ENCODE assay signal across 1 cellular context in the genomic region with DNA sequence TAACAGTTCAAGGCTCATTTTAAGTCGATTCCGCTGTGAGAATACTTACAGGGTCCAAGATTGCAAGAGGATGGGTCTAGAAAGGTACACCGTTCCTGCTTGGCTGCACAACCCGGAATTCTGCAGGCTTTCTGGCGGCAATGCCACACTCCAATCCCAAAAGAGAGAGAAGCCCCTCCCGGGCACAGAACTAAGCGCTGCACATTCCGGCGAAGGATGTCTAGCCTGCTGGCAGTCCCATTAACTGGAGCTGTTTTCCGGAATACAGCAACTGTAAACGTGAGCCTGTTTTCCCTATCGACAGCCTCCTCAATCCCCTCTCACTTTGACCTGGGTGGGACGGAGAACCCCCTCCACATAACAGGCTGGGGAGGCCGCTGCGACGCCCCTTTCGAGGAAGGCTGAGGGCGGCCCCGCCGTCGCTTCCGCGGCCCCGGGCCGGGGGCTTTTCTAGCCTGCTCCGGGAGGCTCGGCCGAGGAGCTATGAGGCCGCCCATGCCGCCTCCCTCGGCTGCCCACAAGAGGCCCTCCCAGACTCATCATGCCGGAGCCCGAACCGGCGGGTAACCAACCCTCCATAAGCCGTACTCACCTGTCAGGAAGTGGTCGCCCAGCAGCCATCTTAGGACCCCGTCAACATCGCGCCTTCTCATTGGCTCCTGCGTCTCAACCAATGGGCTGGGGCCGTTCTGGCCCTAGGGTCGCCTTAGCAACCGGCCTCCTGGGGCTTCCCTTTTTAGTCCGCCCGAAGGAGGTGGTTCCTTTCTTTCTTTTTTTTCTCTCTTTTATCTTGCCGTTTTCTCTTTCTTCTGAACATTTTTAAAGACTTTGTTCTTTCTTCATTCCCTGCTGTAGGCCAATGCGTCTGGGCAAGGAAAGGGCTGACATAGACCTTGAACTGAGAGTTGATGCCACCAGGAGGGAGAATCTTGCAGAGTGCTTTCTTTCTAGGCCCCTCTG.
TF ChIP-seq lines count a peak whose summit lies in the region.

A gene (minus strand): TSS at position 647 of the 960 bp plus-strand sequence. CDS start 5,909 bp downstream, outside the sequence.

TF ChIP-seq in HepG2, 621 proteins besides CTCF, POLR2A, EP300 and RAD21 (continued from another document and continues in another):
- TF ChIP-seq GABPA (IDR thresholded peaks at IDR 0.05; ENCODE audit: low read depth, low read length) (no peak), GABPA (CRISPR knock-in tag; IDR thresholded peaks at IDR 0.05; ENCODE audit: low read depth) (peak; percentile 75), ZNF670 (CRISPR knock-in tag; IDR thresholded peaks at IDR 0.05; ENCODE audit: borderline replicate concordance) (no peak), ZNF878 (CRISPR knock-in tag; IDR thresholded peaks at IDR 0.05) (no peak), RBAK (CRISPR knock-in tag; IDR thresholded peaks at IDR 0.05) (no peak), ZNF205 (CRISPR knock-in tag; IDR thresholded peaks at IDR 0.05) (no peak), TOE1 (CRISPR knock-in tag; IDR thresholded peaks at IDR 0.05) (no peak), MYNN (CRISPR knock-in tag; IDR thresholded peaks at IDR 0.05; ENCODE audit: low read depth) (no peak), ZNF44 (CRISPR knock-in tag; IDR thresholded peaks at IDR 0.05) (no peak), ZNF616 (CRISPR knock-in tag; IDR thresholded peaks at IDR 0.05; ENCODE audit: low read depth) (no peak), ZNF446 (CRISPR knock-in tag; IDR thresholded peaks at IDR 0.05) (no peak), HNRNPLL (IDR thresholded peaks at IDR 0.05; ENCODE audit: low read depth, low read length, poor library complexity, severe bottlenecking) (peak; percentile 35), IRF2 (CRISPR knock-in tag; IDR thresholded peaks at IDR 0.05) (peak; percentile 44), KDM4B (CRISPR knock-in tag; IDR thresholded peaks at IDR 0.05) (peak; percentile 58; the same call in 1 of the 2 replicates), KLF6 (CRISPR knock-in tag; IDR thresholded peaks at IDR 0.05) (0 out of 2 replicates have a peak, but pooled peaks have one; percentile 32)
- TF ChIP-seq, protein P1, sequence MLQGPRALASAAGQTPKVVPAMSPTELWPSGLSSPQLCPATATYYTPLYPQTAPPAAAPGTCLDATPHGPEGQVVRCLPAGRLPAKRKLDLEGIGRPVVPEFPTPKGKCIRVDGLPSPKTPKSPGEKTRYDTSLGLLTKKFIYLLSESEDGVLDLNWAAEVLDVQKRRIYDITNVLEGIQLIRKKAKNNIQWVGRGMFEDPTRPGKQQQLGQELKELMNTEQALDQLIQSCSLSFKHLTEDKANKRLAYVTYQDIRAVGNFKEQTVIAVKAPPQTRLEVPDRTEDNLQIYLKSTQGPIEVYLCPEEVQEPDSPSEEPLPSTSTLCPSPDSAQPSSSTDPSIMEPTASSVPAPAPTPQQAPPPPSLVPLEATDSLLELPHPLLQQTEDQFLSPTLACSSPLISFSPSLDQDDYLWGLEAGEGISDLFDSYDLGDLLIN (CRISPR knock-in tag; IDR thresholded peaks at IDR 0.05; ENCODE audit: borderline replicate concordance), result no peak
- TF ChIP-seq, protein P2, sequence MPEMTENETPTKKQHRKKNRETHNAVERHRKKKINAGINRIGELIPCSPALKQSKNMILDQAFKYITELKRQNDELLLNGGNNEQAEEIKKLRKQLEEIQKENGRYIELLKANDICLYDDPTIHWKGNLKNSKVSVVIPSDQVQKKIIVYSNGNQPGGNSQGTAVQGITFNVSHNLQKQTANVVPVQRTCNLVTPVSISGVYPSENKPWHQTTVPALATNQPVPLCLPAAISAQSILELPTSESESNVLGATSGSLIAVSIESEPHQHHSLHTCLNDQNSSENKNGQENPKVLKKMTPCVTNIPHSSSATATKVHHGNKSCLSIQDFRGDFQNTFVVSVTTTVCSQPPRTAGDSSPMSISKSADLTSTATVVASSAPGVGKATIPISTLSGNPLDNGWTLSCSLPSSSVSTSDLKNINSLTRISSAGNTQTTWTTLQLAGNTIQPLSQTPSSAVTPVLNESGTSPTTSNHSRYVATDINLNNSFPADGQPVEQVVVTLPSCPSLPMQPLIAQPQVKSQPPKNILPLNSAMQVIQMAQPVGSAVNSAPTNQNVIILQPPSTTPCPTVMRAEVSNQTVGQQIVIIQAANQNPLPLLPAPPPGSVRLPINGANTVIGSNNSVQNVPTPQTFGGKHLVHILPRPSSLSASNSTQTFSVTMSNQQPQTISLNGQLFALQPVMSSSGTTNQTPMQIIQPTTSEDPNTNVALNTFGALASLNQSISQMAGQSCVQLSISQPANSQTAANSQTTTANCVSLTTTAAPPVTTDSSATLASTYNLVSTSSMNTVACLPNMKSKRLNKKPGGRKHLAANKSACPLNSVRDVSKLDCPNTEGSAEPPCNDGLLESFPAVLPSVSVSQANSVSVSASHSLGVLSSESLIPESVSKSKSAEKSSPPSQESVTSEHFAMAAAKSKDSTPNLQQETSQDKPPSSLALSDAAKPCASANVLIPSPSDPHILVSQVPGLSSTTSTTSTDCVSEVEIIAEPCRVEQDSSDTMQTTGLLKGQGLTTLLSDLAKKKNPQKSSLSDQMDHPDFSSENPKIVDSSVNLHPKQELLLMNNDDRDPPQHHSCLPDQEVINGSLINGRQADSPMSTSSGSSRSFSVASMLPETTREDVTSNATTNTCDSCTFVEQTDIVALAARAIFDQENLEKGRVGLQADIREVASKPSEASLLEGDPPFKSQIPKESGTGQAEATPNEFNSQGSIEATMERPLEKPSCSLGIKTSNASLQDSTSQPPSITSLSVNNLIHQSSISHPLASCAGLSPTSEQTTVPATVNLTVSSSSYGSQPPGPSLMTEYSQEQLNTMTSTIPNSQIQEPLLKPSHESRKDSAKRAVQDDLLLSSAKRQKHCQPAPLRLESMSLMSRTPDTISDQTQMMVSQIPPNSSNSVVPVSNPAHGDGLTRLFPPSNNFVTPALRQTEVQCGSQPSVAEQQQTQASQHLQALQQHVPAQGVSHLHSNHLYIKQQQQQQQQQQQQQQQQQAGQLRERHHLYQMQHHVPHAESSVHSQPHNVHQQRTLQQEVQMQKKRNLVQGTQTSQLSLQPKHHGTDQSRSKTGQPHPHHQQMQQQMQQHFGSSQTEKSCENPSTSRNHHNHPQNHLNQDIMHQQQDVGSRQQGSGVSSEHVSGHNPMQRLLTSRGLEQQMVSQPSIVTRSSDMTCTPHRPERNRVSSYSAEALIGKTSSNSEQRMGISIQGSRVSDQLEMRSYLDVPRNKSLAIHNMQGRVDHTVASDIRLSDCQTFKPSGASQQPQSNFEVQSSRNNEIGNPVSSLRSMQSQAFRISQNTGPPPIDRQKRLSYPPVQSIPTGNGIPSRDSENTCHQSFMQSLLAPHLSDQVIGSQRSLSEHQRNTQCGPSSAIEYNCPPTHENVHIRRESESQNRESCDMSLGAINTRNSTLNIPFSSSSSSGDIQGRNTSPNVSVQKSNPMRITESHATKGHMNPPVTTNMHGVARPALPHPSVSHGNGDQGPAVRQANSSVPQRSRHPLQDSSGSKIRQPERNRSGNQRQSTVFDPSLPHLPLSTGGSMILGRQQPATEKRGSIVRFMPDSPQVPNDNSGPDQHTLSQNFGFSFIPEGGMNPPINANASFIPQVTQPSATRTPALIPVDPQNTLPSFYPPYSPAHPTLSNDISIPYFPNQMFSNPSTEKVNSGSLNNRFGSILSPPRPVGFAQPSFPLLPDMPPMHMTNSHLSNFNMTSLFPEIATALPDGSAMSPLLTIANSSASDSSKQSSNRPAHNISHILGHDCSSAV (CRISPR knock-in tag; IDR thresholded peaks at IDR 0.05; ENCODE audit: borderline replicate concordance), result no peak
- TF ChIP-seq, protein P3, sequence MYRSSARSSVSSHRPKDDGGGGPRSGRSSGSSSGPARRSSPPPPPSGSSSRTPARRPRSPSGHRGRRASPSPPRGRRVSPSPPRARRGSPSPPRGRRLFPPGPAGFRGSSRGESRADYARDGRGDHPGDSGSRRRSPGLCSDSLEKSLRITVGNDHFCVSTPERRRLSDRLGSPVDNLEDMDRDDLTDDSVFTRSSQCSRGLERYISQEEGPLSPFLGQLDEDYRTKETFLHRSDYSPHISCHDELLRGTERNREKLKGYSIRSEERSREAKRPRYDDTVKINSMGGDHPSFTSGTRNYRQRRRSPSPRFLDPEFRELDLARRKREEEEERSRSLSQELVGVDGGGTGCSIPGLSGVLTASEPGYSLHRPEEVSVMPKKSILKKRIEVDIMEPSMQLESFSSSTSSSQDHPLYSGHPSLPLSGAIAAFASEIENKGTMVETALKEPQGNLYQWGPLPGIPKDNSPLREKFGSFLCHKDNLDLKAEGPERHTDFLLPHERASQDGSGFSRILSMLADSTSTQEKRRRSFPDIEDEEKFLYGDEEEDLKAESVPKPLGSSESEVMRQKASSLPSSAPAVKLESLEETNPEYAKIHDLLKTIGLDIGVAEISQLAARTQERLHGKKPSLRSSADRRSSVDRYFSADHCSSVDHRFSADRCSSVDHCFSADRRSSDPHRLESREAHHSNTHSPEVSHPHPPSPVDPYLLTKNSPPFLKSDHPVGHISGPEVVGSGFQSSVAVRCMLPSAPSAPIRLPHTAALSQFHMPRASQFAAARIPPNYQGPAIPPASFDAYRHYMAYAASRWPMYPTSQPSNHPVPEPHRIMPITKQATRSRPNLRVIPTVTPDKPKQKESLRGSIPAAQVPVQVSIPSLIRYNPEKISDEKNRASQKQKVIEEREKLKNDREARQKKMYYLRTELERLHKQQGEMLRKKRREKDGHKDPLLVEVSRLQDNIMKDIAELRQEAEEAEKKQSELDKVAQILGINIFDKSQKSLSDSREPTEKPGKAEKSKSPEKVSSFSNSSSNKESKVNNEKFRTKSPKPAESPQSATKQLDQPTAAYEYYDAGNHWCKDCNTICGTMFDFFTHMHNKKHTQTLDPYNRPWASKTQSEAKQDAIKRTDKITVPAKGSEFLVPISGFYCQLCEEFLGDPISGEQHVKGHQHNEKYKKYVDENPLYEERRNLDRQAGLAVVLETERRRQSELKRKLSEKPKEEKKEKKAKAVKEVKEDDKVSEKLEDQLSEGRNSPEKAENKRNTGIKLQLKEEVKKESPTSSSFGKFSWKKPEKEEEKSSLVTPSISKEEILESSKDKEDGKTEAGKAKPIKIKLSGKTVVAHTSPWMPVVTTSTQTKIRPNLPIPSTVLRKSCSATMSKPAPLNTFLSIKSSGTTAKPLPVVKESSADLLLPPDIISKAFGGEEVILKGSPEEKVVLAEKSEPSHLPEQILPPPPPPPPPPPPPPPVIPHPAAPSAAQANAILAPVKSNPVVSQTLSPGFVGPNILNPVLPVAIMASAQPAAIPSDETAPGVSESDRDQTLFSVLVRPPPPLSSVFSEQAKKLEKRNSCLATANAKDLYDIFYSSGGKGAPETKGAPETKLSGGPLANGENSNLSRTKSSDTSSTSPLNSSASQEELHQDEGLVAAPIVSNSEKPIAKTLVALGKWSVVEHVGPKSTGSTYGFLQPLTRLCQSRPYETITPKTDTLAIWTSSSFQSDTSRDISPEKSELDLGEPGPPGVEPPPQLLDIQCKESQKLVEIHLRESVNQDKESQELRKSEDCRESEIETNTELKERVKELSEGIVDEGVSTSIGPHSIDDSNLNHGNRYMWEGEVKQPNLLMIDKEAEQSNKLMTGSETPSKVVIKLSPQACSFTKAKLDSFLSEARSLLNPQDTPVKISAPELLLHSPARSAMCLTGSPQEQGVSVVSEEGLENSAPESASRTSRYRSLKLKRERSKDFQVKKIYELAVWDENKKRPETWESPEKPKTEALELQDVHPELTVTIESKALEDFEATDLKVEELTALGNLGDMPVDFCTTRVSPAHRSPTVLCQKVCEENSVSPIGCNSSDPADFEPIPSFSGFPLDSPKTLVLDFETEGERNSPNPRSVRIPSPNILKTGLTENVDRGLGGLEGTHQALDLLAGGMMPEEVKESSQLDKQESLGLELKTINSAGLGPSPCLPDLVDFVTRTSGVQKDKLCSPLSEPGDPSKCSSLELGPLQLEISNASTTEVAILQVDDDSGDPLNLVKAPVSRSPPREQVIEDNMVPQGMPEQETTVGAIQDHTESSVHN (CRISPR knock-in tag; IDR thresholded peaks at IDR 0.05), result no peak
- TF ChIP-seq, protein P4, sequence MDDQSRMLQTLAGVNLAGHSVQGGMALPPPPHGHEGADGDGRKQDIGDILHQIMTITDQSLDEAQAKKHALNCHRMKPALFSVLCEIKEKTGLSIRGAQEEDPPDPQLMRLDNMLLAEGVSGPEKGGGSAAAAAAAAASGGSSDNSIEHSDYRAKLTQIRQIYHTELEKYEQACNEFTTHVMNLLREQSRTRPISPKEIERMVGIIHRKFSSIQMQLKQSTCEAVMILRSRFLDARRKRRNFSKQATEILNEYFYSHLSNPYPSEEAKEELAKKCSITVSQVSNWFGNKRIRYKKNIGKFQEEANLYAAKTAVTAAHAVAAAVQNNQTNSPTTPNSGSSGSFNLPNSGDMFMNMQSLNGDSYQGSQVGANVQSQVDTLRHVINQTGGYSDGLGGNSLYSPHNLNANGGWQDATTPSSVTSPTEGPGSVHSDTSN (CRISPR knock-in tag; IDR thresholded peaks at IDR 0.05; ENCODE audit: borderline replicate concordance), result no peak
- TF ChIP-seq, protein P5, sequence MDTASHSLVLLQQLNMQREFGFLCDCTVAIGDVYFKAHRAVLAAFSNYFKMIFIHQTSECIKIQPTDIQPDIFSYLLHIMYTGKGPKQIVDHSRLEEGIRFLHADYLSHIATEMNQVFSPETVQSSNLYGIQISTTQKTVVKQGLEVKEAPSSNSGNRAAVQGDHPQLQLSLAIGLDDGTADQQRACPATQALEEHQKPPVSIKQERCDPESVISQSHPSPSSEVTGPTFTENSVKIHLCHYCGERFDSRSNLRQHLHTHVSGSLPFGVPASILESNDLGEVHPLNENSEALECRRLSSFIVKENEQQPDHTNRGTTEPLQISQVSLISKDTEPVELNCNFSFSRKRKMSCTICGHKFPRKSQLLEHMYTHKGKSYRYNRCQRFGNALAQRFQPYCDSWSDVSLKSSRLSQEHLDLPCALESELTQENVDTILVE (CRISPR knock-in tag; IDR thresholded peaks at IDR 0.05), result no peak
- TF ChIP-seq, protein P6, sequence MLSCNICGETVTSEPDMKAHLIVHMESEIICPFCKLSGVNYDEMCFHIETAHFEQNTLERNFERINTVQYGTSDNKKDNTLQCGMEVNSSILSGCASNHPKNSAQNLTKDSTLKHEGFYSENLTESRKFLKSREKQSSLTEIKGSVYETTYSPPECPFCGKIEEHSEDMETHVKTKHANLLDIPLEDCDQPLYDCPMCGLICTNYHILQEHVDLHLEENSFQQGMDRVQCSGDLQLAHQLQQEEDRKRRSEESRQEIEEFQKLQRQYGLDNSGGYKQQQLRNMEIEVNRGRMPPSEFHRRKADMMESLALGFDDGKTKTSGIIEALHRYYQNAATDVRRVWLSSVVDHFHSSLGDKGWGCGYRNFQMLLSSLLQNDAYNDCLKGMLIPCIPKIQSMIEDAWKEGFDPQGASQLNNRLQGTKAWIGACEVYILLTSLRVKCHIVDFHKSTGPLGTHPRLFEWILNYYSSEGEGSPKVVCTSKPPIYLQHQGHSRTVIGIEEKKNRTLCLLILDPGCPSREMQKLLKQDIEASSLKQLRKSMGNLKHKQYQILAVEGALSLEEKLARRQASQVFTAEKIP (CRISPR knock-in tag; IDR thresholded peaks at IDR 0.05; ENCODE audit: borderline replicate concordance), result no peak
- TF ChIP-seq, protein P7, sequence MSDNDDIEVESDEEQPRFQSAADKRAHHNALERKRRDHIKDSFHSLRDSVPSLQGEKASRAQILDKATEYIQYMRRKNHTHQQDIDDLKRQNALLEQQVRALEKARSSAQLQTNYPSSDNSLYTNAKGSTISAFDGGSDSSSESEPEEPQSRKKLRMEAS (IDR thresholded peaks at IDR 0.05), result no peak; the same call in 1 of the 2 replicates
